Comparison of ENCODE assay signal across 1 cellular context in the genomic region with DNA sequence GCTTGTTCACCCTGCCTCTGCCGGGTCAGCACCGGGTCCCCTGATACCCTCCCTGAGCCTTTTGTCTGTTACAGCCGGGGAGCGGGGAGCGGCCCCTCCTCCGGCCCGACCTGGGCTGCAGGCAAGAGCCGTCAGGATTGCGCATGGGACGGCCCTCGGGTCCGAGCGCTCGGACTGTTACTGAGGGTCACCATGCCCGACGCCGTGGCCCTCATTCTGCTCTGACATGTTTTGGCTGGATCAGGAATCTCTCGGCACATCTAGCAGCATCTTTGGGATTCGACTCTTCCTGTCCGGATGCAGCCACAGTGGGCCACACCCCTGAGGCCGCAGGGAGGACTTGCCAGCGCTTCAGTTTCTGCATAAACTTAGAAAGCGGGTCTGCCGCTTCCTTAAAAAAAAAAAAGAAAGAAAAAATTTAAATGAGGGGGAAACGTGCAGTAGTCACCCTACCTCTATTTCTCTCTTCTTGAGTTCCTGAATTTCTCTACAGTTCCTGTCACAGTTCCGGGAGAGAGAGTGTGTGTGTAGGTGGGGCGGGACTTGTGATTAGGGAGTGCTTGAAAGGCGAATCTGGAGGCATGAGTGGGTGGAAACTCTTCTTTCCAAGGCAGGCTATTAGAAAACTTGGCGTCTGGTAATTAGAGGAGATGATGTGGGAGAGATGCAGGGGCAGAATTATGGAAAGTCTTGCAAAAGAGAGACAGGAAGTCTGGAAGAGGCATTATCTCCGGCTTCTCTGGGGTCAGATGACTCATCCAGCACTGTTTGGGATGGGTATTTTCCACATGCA.
A peak's percentile ranks its signal among the peaks of the same experiment; 100 is the strongest.
TF ChIP-seq lines count a peak whose summit lies in the region.

No MANE protein-coding gene starts in this region.

TF ChIP-seq in K562, 482 proteins besides CTCF, POLR2A, EP300 and RAD21 (continued from another document and continues in another):
- TF ChIP-seq, protein P1, sequence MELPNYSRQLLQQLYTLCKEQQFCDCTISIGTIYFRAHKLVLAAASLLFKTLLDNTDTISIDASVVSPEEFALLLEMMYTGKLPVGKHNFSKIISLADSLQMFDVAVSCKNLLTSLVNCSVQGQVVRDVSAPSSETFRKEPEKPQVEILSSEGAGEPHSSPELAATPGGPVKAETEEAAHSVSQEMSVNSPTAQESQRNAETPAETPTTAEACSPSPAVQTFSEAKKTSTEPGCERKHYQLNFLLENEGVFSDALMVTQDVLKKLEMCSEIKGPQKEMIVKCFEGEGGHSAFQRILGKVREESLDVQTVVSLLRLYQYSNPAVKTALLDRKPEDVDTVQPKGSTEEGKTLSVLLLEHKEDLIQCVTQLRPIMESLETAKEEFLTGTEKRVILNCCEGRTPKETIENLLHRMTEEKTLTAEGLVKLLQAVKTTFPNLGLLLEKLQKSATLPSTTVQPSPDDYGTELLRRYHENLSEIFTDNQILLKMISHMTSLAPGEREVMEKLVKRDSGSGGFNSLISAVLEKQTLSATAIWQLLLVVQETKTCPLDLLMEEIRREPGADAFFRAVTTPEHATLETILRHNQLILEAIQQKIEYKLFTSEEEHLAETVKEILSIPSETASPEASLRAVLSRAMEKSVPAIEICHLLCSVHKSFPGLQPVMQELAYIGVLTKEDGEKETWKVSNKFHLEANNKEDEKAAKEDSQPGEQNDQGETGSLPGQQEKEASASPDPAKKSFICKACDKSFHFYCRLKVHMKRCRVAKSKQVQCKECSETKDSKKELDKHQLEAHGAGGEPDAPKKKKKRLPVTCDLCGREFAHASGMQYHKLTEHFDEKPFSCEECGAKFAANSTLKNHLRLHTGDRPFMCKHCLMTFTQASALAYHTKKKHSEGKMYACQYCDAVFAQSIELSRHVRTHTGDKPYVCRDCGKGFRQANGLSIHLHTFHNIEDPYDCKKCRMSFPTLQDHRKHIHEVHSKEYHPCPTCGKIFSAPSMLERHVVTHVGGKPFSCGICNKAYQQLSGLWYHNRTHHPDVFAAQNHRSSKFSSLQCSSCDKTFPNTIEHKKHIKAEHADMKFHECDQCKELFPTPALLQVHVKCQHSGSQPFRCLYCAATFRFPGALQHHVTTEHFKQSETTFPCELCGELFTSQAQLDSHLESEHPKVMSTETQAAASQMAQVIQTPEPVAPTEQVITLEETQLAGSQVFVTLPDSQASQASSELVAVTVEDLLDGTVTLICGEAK (IDR thresholded peaks at IDR 0.05), result peak; percentile 56
- TF ChIP-seq, protein P1 (CRISPR knock-in tag; IDR thresholded peaks at IDR 0.05), result no peak
- TF ChIP-seq TARDBP (IDR thresholded peaks at IDR 0.05) (no peak), SRSF1 (IDR thresholded peaks at IDR 0.05; ENCODE audit: low read depth, low read length) (no peak), ZNF830 (CRISPR knock-in tag; IDR thresholded peaks at IDR 0.05) (no peak), NFXL1 (CRISPR knock-in tag; IDR thresholded peaks at IDR 0.05) (no peak), ZFPM2 (CRISPR knock-in tag; IDR thresholded peaks at IDR 0.05) (no peak), HLTF (IDR thresholded peaks at IDR 0.05) (no peak), MTA1 (IDR thresholded peaks at IDR 0.05; ENCODE audit: borderline replicate concordance) (peak; percentile 60; the same call in 1 of the 2 replicates), FOXA3 (CRISPR knock-in tag; conservative IDR thresholded peaks at IDR 0.05 in 1 of 2, IDR thresholded peaks at IDR 0.05 in 1 of 2) (no peak), CBX1 (IDR thresholded peaks at IDR 0.05; ENCODE audit: low read depth) (no peak), HDAC1 (IDR thresholded peaks at IDR 0.05) (peak in 1 of 2 experiments; percentile 57; a peak in 1 of 4 replicates), SUPT5H (IDR thresholded peaks at IDR 0.05) (peak; percentile 34), CCNT2 (IDR thresholded peaks at IDR 0.05; ENCODE audit: borderline replicate concordance, extremely low read depth, insufficient read length, low read depth, low read length) (peak; percentile 27), FOSL1 (tag; conservative IDR thresholded peaks at IDR 0.05) (peak; percentile 96), TCF7L2 (IDR thresholded peaks at IDR 0.05; ENCODE audit: low read depth, low read length) (no peak), ETV6 (IDR thresholded peaks at IDR 0.05; ENCODE audit: borderline replicate concordance in 1 of 2, low read depth in 2 of 2, low read length in 1 of 2) (peak; percentile 89 to 96; a peak in 3 of 4 replicates), ETV6 (CRISPR knock-in tag; IDR thresholded peaks at IDR 0.05; ENCODE audit: borderline replicate concordance) (no peak), ZNF239 (CRISPR knock-in tag; IDR thresholded peaks at IDR 0.05) (no peak), CHD4 (IDR thresholded peaks at IDR 0.05; ENCODE audit: insufficient read depth, insufficient replicate concordance, low read depth, low read length, poor library complexity, severe bottlenecking) (no peak), PRMT5 (CRISPR knock-in tag; IDR thresholded peaks at IDR 0.05) (no peak), ZNF695 (CRISPR knock-in tag; IDR thresholded peaks at IDR 0.05) (no peak), ZC3H4 (CRISPR knock-in tag; IDR thresholded peaks at IDR 0.05; ENCODE audit: borderline replicate concordance) (no peak), ARID2 (IDR thresholded peaks at IDR 0.05) (no peak), ZNF785 (CRISPR knock-in tag; IDR thresholded peaks at IDR 0.05) (no peak), ZNF717 (CRISPR knock-in tag; IDR thresholded peaks at IDR 0.05) (no peak), SP1 (CRISPR knock-in tag; IDR thresholded peaks at IDR 0.05) (peak; percentile 48; the same call in 1 of the 2 replicates), ZNF3 (CRISPR knock-in tag; IDR thresholded peaks at IDR 0.05) (no peak), TCFL5 (CRISPR knock-in tag; conservative IDR thresholded peaks at IDR 0.05) (no peak), CBFB (CRISPR knock-in tag; IDR thresholded peaks at IDR 0.05) (no peak), NFIX (CRISPR knock-in tag; IDR thresholded peaks at IDR 0.05; ENCODE audit: low read depth) (no peak), CHD1 (IDR thresholded peaks at IDR 0.05; ENCODE audit: low read length) (no peak), ILF3 (IDR thresholded peaks at IDR 0.05; ENCODE audit: borderline replicate concordance) (no peak), ZNF175 (CRISPR knock-in tag; IDR thresholded peaks at IDR 0.05; ENCODE audit: low read depth) (no peak), ZNF551 (CRISPR knock-in tag; IDR thresholded peaks at IDR 0.05) (no peak), E2F3 (CRISPR knock-in tag; IDR thresholded peaks at IDR 0.05) (no peak), SRSF7 (optimal IDR thresholded peaks at IDR 0.05; ENCODE audit: low read depth, low read length) (no peak), ETV1 (tag; conservative IDR thresholded peaks at IDR 0.05; ENCODE audit: low read depth) (peak; percentile 88), FOXJ2 (tag; IDR thresholded peaks at IDR 0.05) (no peak), DACH1 (IDR thresholded peaks at IDR 0.05; ENCODE audit: partially characterized antibody) (peak; percentile 64), TAF15 (IDR thresholded peaks at IDR 0.05; ENCODE audit: low read depth, low read length) (no peak), POLR2B (IDR thresholded peaks at IDR 0.05; ENCODE audit: low read depth, partially characterized antibody) (no peak)
- TF ChIP-seq, protein P2, sequence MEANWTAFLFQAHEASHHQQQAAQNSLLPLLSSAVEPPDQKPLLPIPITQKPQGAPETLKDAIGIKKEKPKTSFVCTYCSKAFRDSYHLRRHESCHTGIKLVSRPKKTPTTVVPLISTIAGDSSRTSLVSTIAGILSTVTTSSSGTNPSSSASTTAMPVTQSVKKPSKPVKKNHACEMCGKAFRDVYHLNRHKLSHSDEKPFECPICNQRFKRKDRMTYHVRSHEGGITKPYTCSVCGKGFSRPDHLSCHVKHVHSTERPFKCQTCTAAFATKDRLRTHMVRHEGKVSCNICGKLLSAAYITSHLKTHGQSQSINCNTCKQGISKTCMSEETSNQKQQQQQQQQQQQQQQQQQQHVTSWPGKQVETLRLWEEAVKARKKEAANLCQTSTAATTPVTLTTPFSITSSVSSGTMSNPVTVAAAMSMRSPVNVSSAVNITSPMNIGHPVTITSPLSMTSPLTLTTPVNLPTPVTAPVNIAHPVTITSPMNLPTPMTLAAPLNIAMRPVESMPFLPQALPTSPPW (CRISPR knock-in tag; IDR thresholded peaks at IDR 0.05), result no peak; the same call in 1 of the 2 replicates
- TF ChIP-seq, protein P3, sequence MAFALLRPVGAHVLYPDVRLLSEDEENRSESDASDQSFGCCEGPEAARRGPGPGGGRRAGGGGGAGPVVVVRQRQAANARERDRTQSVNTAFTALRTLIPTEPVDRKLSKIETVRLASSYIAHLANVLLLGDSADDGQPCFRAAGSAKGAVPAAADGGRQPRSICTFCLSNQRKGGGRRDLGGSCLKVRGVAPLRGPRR (CRISPR knock-in tag; IDR thresholded peaks at IDR 0.05), result no peak
- TF ChIP-seq, protein P4, sequence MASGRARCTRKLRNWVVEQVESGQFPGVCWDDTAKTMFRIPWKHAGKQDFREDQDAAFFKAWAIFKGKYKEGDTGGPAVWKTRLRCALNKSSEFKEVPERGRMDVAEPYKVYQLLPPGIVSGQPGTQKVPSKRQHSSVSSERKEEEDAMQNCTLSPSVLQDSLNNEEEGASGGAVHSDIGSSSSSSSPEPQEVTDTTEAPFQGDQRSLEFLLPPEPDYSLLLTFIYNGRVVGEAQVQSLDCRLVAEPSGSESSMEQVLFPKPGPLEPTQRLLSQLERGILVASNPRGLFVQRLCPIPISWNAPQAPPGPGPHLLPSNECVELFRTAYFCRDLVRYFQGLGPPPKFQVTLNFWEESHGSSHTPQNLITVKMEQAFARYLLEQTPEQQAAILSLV (tag; IDR thresholded peaks at IDR 0.05), result no peak
- TF ChIP-seq, protein P5, sequence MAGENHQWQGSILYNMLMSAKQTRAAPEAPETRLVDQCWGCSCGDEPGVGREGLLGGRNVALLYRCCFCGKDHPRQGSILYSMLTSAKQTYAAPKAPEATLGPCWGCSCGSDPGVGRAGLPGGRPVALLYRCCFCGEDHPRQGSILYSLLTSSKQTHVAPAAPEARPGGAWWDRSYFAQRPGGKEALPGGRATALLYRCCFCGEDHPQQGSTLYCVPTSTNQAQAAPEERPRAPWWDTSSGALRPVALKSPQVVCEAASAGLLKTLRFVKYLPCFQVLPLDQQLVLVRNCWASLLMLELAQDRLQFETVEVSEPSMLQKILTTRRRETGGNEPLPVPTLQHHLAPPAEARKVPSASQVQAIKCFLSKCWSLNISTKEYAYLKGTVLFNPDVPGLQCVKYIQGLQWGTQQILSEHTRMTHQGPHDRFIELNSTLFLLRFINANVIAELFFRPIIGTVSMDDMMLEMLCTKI (IDR thresholded peaks at IDR 0.05; ENCODE audit: partially characterized antibody), result no peak
- TF ChIP-seq, protein P6, sequence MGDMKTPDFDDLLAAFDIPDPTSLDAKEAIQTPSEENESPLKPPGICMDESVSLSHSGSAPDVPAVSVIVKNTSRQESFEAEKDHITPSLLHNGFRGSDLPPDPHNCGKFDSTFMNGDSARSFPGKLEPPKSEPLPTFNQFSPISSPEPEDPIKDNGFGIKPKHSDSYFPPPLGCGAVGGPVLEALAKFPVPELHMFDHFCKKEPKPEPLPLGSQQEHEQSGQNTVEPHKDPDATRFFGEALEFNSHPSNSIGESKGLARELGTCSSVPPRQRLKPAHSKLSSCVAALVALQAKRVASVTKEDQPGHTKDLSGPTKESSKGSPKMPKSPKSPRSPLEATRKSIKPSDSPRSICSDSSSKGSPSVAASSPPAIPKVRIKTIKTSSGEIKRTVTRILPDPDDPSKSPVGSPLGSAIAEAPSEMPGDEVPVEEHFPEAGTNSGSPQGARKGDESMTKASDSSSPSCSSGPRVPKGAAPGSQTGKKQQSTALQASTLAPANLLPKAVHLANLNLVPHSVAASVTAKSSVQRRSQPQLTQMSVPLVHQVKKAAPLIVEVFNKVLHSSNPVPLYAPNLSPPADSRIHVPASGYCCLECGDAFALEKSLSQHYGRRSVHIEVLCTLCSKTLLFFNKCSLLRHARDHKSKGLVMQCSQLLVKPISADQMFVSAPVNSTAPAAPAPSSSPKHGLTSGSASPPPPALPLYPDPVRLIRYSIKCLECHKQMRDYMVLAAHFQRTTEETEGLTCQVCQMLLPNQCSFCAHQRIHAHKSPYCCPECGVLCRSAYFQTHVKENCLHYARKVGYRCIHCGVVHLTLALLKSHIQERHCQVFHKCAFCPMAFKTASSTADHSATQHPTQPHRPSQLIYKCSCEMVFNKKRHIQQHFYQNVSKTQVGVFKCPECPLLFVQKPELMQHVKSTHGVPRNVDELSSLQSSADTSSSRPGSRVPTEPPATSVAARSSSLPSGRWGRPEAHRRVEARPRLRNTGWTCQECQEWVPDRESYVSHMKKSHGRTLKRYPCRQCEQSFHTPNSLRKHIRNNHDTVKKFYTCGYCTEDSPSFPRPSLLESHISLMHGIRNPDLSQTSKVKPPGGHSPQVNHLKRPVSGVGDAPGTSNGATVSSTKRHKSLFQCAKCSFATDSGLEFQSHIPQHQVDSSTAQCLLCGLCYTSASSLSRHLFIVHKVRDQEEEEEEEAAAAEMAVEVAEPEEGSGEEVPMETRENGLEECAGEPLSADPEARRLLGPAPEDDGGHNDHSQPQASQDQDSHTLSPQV (IDR thresholded peaks at IDR 0.05), result no peak
